ENCODE assay signal across 1 cellular context in genomic region chr10:113087082-113088029, GRCh38.
TF ChIP-seq lines count a peak whose summit lies in the region.

No MANE protein-coding gene starts in this region.

TF ChIP-seq in K562, 482 proteins besides CTCF, POLR2A, EP300 and RAD21 (continued from another document and continues in another):
- peak; percentile 34; the same call in 1 of the 2 replicates for TF ChIP-seq LEF1 (IDR thresholded peaks at IDR 0.05)
- no peak for TF ChIP-seq CBX5 (IDR thresholded peaks at IDR 0.05; ENCODE audit: borderline replicate concordance, low read depth)
- TF ChIP-seq CEBPB (tag; IDR thresholded peaks at IDR 0.05): peak; percentile 74
- peak; percentile 65; the same call in 1 of the 2 replicates for TF ChIP-seq ATF7 (IDR thresholded peaks at IDR 0.05)
- TF ChIP-seq FOXA3 (CRISPR knock-in tag; conservative IDR thresholded peaks at IDR 0.05 in 1 of 2, IDR thresholded peaks at IDR 0.05 in 1 of 2): peak; percentile 86 to 91
- no peak for TF ChIP-seq HLTF (IDR thresholded peaks at IDR 0.05)
- no peak for TF ChIP-seq SNRNP70 (optimal IDR thresholded peaks at IDR 0.05; ENCODE audit: low read depth, low read length)
- TF ChIP-seq, protein P1, sequence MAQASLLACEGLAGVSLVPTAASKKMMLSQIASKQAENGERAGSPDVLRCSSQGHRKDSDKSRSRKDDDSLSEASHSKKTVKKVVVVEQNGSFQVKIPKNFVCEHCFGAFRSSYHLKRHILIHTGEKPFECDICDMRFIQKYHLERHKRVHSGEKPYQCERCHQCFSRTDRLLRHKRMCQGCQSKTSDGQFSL (CRISPR knock-in tag; IDR thresholded peaks at IDR 0.05): no peak
- TF ChIP-seq, protein P1 (tag; IDR thresholded peaks at IDR 0.05): no peak
- no peak for TF ChIP-seq NCOA4 (IDR thresholded peaks at IDR 0.05; ENCODE audit: partially characterized antibody)
- no peak for TF ChIP-seq MAX (CRISPR knock-in tag; IDR thresholded peaks at IDR 0.05)
- no peak for TF ChIP-seq POLR3G (IDR thresholded peaks at IDR 0.05; ENCODE audit: extremely low read depth, insufficient read length, insufficient replicate concordance)
- 0 out of 4 replicates have a peak, but pooled peaks of 1 of the 2 experiments have one; percentile 12 for TF ChIP-seq NRF1 (conservative IDR thresholded peaks at IDR 0.05 in 1 of 2, IDR thresholded peaks at IDR 0.05 in 1 of 2)
- no peak for TF ChIP-seq ARHGAP35 (IDR thresholded peaks at IDR 0.05; ENCODE audit: partially characterized antibody)
- no peak for TF ChIP-seq NFRKB (IDR thresholded peaks at IDR 0.05; ENCODE audit: low read depth)
- TF ChIP-seq ZNF764 (CRISPR knock-in tag; IDR thresholded peaks at IDR 0.05; ENCODE audit: low read depth): no peak
- no peak for TF ChIP-seq ZBTB9 (CRISPR knock-in tag; IDR thresholded peaks at IDR 0.05)
- TF ChIP-seq, protein P2, sequence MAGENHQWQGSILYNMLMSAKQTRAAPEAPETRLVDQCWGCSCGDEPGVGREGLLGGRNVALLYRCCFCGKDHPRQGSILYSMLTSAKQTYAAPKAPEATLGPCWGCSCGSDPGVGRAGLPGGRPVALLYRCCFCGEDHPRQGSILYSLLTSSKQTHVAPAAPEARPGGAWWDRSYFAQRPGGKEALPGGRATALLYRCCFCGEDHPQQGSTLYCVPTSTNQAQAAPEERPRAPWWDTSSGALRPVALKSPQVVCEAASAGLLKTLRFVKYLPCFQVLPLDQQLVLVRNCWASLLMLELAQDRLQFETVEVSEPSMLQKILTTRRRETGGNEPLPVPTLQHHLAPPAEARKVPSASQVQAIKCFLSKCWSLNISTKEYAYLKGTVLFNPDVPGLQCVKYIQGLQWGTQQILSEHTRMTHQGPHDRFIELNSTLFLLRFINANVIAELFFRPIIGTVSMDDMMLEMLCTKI (IDR thresholded peaks at IDR 0.05; ENCODE audit: partially characterized antibody): no peak
- TF ChIP-seq ZNF76 (CRISPR knock-in tag; IDR thresholded peaks at IDR 0.05; ENCODE audit: borderline replicate concordance): no peak
- peak; percentile 37; the same call in 1 of the 2 replicates for TF ChIP-seq BCOR (IDR thresholded peaks at IDR 0.05)
- TF ChIP-seq, protein P3, sequence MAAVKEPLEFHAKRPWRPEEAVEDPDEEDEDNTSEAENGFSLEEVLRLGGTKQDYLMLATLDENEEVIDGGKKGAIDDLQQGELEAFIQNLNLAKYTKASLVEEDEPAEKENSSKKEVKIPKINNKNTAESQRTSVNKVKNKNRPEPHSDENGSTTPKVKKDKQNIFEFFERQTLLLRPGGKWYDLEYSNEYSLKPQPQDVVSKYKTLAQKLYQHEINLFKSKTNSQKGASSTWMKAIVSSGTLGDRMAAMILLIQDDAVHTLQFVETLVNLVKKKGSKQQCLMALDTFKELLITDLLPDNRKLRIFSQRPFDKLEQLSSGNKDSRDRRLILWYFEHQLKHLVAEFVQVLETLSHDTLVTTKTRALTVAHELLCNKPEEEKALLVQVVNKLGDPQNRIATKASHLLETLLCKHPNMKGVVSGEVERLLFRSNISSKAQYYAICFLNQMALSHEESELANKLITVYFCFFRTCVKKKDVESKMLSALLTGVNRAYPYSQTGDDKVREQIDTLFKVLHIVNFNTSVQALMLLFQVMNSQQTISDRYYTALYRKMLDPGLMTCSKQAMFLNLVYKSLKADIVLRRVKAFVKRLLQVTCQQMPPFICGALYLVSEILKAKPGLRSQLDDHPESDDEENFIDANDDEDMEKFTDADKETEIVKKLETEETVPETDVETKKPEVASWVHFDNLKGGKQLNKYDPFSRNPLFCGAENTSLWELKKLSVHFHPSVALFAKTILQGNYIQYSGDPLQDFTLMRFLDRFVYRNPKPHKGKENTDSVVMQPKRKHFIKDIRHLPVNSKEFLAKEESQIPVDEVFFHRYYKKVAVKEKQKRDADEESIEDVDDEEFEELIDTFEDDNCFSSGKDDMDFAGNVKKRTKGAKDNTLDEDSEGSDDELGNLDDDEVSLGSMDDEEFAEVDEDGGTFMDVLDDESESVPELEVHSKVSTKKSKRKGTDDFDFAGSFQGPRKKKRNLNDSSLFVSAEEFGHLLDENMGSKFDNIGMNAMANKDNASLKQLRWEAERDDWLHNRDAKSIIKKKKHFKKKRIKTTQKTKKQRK (IDR thresholded peaks at IDR 0.05; ENCODE audit: borderline replicate concordance, low read depth, low read length): no peak
- peak; percentile 73 for TF ChIP-seq SMARCC2 (IDR thresholded peaks at IDR 0.05; ENCODE audit: low read depth)
- TF ChIP-seq MNT (conservative IDR thresholded peaks at IDR 0.05): peak in 1 of 2 experiments; percentile 55; a peak in 1 of 4 replicates
- no peak for TF ChIP-seq TRIM28 (IDR thresholded peaks at IDR 0.05)
- no peak for TF ChIP-seq FIP1L1 (IDR thresholded peaks at IDR 0.05; ENCODE audit: low read depth, low read length, poor library complexity, severe bottlenecking)
- TF ChIP-seq SMARCE1 (IDR thresholded peaks at IDR 0.05): peak; percentile 85
- TF ChIP-seq HMBOX1 (IDR thresholded peaks at IDR 0.05): peak; percentile 77
- no peak for TF ChIP-seq TARDBP (IDR thresholded peaks at IDR 0.05)
- no peak for TF ChIP-seq ELF4 (CRISPR knock-in tag; IDR thresholded peaks at IDR 0.05)
- TF ChIP-seq ARID1B (IDR thresholded peaks at IDR 0.05): peak; percentile 81
- peak; percentile 62; the same call in 1 of the 2 replicates for TF ChIP-seq ZEB2 (IDR thresholded peaks at IDR 0.05)
- peak; percentile 67 for TF ChIP-seq TEAD4 (IDR thresholded peaks at IDR 0.05; ENCODE audit: low read length)
- no peak for TF ChIP-seq TEAD4 (CRISPR knock-in tag; IDR thresholded peaks at IDR 0.05; ENCODE audit: borderline replicate concordance)
- peak; percentile 69 for TF ChIP-seq FOS (IDR thresholded peaks at IDR 0.05; ENCODE audit: extremely low read depth, insufficient read length)
- no peak for TF ChIP-seq BACH1 (tag; IDR thresholded peaks at IDR 0.05)
- no peak for TF ChIP-seq CREB5 (CRISPR knock-in tag; IDR thresholded peaks at IDR 0.05)
- TF ChIP-seq NFATC3 (IDR thresholded peaks at IDR 0.05): no peak
- TF ChIP-seq KHSRP (IDR thresholded peaks at IDR 0.05): no peak
- TF ChIP-seq PTTG1 (tag; IDR thresholded peaks at IDR 0.05; ENCODE audit: low read depth): no peak
- peak; percentile 85 for TF ChIP-seq SMARCA4 (IDR thresholded peaks at IDR 0.05)
- peak; percentile 13 for TF ChIP-seq ZFP36 (IDR thresholded peaks at IDR 0.05; ENCODE audit: low read depth, low read length, partially characterized antibody)
- TF ChIP-seq, protein P4, sequence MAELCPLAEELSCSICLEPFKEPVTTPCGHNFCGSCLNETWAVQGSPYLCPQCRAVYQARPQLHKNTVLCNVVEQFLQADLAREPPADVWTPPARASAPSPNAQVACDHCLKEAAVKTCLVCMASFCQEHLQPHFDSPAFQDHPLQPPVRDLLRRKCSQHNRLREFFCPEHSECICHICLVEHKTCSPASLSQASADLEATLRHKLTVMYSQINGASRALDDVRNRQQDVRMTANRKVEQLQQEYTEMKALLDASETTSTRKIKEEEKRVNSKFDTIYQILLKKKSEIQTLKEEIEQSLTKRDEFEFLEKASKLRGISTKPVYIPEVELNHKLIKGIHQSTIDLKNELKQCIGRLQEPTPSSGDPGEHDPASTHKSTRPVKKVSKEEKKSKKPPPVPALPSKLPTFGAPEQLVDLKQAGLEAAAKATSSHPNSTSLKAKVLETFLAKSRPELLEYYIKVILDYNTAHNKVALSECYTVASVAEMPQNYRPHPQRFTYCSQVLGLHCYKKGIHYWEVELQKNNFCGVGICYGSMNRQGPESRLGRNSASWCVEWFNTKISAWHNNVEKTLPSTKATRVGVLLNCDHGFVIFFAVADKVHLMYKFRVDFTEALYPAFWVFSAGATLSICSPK (IDR thresholded peaks at IDR 0.05; ENCODE audit: borderline replicate concordance): no peak
